2 cellular contexts compared by ENCODE assay signal in genomic region chr4:92262371-92262770, GRCh38.
TF ChIP-seq lines count a peak whose summit lies in the region.

No MANE protein-coding gene starts in this region.

TF ChIP-seq in SK-N-SH, 30 proteins besides CTCF, POLR2A, EP300 and RAD21 (continued from another document):
- TF ChIP-seq ZBTB33 (IDR thresholded peaks at IDR 0.05; ENCODE audit: borderline replicate concordance, low read depth) (no peak), NRF1 (IDR thresholded peaks at IDR 0.05; ENCODE audit: low read depth, low read length) (no peak)
TF ChIP-seq in SK-N-SH: peak in this region for 0.

TF ChIP-seq in SK-N-SH treated with all-trans-retinoic acid at 6 μM for 48 hours, 23 proteins besides CTCF, POLR2A, EP300 and RAD21 (continued from another document):
- no peak for TF ChIP-seq PATZ1 (CRISPR knock-in tag; IDR thresholded peaks at IDR 0.05; ENCODE audit: borderline replicate concordance)
- TF ChIP-seq RARB (CRISPR knock-in tag; IDR thresholded peaks at IDR 0.05) = no peak
- TF ChIP-seq TCF4 (CRISPR knock-in tag; IDR thresholded peaks at IDR 0.05; ENCODE audit: borderline replicate concordance) = no peak
- no peak for TF ChIP-seq PPARA (CRISPR knock-in tag; IDR thresholded peaks at IDR 0.05; ENCODE audit: borderline replicate concordance)
